13 cellular contexts compared by ENCODE assay signal in the genomic region with DNA sequence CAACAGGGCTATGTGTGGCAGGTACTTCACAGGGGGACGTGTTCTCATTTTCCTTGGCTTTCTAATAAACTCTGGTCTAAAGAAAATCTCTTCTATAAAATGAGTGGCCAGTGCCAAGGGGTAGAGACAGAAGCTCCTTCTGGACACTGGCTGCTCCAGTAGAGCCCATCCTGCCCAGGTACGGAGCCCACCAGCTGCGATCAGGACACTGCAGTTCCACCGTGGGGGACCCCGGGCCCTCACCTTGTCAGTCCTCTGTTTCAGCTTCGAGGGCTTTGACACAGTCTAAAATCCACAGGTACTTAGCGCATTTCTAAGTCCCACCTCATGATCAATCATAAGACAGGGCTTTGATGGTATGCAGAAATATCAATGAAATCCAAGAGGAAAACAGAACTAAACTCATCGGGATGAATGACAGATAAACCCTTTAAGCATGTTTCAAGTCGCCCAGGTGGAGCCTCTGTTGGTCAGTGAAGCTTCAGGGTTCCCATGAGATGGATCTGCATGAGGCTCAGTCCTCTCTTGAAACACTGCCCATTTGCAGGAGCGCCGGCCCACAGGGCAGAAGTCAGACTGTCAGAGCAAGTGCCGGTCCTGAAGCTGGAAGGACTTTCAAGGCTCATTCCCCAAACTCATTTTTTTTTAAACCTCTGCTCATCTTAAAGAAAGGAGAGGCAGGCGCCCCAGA. TPM values are rescaled to one million over a fixed set of nuclear protein-coding genes. Genes with fewer than 3 reads are reported as not detected.
A peak's percentile ranks its signal among the peaks of the same experiment; 100 is the strongest.
DNase-seq lines count a peak whose midpoint lies in the region; ATAC-seq, FAIRE-seq and TF ChIP-seq lines count a peak whose summit lies in the region.
"Had no signal": no experiment of that assay in that cellular context is flagged by ENCODE, and none has a peak within 500 bp of the region (broad histone marks: within the 10 kb centered on the region; RNA-seq: fewer than 3 reads in every experiment).

No MANE protein-coding gene starts in this region.

- H3K4me1 ChIP-seq in BLaER1, result peaks cover 94% of the 10 kb centered on the region
- peaks cover 20% of the 10 kb centered on the region for H3K4me1 ChIP-seq in HepG2 (ENCODE audit: insufficient read depth, low read length)

- no peak for FAIRE-seq in HepG2 (lab: Jason Lieb, UNC)

- TF ChIP-seq EP300 in HepG2 (IDR thresholded peaks at IDR 0.05; ENCODE audit: low read depth in 2 of 2, low read length in 2 of 2) (no peak), HepG2 (CRISPR knock-in tag; IDR thresholded peaks at IDR 0.05; ENCODE audit: borderline replicate concordance) (no peak)

- H3K9me3 ChIP-seq in BLaER1 (peaks cover 17% of the 10 kb centered on the region), HepG2 (ENCODE audit: low read length) (no peaks in the 10 kb centered on the region)

- H3K9ac ChIP-seq in BLaER1 (peak overlapping the region; percentile 76), HepG2 (ENCODE audit: insufficient read depth, low read depth, low read length) (no peak overlapping the region)

- peak overlapping the region; percentile 87 for H3K27ac ChIP-seq in BLaER1
- no peak overlapping the region for H3K27ac ChIP-seq in HepG2 (ENCODE audit: extremely low read length, insufficient read depth, low read length)
- H3K27ac ChIP-seq: HL-60 had no signal

- H3K4me3 ChIP-seq in BLaER1, result peak overlapping the region; percentile 64
- H3K4me3 ChIP-seq in HepG2 (replicated peaks in 1 of 3; ENCODE audit: insufficient read depth in 1 of 3, low read depth in 2 of 3, low read length in 3 of 3), result no peak overlapping the region; a peak in 1 of 6 replicates

- H3K4me2 ChIP-seq in BLaER1, result peak overlapping the region; percentile 92
- peak overlapping the region; percentile 76 for H3K4me2 ChIP-seq in HepG2 (ENCODE audit: low read depth, low read length)

- CTCF ChIA-PET in HepG2 (lab: Yijun Ruan, JAX; ENCODE audit: low intra/inter-chr PET ratio, low total read pairs), result no interaction called here

- ATAC-seq in GM19438 (IDR thresholded peaks at IDR 0.05; ENCODE audit: low read depth, unreplicated experiment) (peak; percentile 2), HepG2 (peak; percentile 61), GM19328 (IDR thresholded peaks at IDR 0.05; ENCODE audit: unreplicated experiment) (no peak), HG03342 (IDR thresholded peaks at IDR 0.05; ENCODE audit: unreplicated experiment) (no peak)

- no peak for TF ChIP-seq CTCF in HepG2 (CRISPR knock-in tag; IDR thresholded peaks at IDR 0.05)

- H3K36me3 ChIP-seq in BLaER1, result peaks cover 40% of the 10 kb centered on the region
- peaks cover 7 to 13% of the 10 kb centered on the region in 2 experiments; a peak in 4 of 5 replicates for H3K36me3 ChIP-seq in HepG2 (replicated peaks in 1 of 2; ENCODE audit: control insufficient read depth in 1 of 2, insufficient read depth in 2 of 2, low read length in 2 of 2)

- no peaks in the 10 kb centered on the region for H4K20me1 ChIP-seq in BLaER1
- no peaks in the 10 kb centered on the region for H4K20me1 ChIP-seq in HepG2 (ENCODE audit: insufficient read depth, low read length)

- intact Hi-C loops in HepG2 (cut with micrococcal nuclease; ENCODE audit: unreplicated experiment), result no loop called here

- H3K27me3 ChIP-seq in BLaER1, result no peaks in the 10 kb centered on the region
- H3K27me3 ChIP-seq in HepG2 (ENCODE audit: control insufficient read depth in 1 of 2, insufficient read depth in 2 of 2, low read length in 2 of 2), result peaks cover 5 to 24% of the 10 kb centered on the region in 2 experiments; a peak in 4 of 5 replicates

- H3K79me2 ChIP-seq in HepG2 (ENCODE audit: insufficient read depth, low read length), result no peaks in the 10 kb centered on the region

- DNase-seq in T follicular helper cell (ENCODE audit: low read depth), result peak; percentile 66
- DNase-seq in HepG2 (ENCODE audit: low spot score), result no peak
- no peak for DNase-seq in central memory CD4-positive, alpha-beta T cell
- DNase-seq in cerebellar nuclear complex (lab: John Stamatoyannopoulos, UW), result no peak
- DNase-seq: amygdala, SW 1271 had no signal

- WGBS in HepG2 (ENCODE audit: low lambda C conversion rate), result 35% methylated on average over 13 of the region's 13 CpGs

- POLR2A ChIA-PET in HepG2 (lab: Yijun Ruan, JAX), result interaction anchor here (1.0 to 1.4 kb wide), 3 partner anchors 12 to 30 kb away, joined by 3 read pairs; partner anchors contain the start of gene CLPTM1L

- no peak for TF ChIP-seq RAD21 in HepG2 (CRISPR knock-in tag; IDR thresholded peaks at IDR 0.05)

- in situ Hi-C loops in HepG2 (cut with HindIII; ENCODE audit: extremely low pct_ligation_motif_present, low pct_unique_long_range_greater_than_20kb), result no loop called here

- no peak for TF ChIP-seq POLR2A in HepG2 (IDR thresholded peaks at IDR 0.05; ENCODE audit: insufficient read depth in 1 of 2, low read depth in 2 of 2, low read length in 2 of 2)

- no peak overlapping the region for H2AFZ ChIP-seq in HepG2 (ENCODE audit: low read length)

- BruUV-seq in HepG2 (replicated peaks; lab: Mats Ljungman, UMichigan), result no TSS peak

TF ChIP-seq in HepG2, 621 proteins besides CTCF, POLR2A, EP300 and RAD21:
- TF ChIP-seq ZFY (CRISPR knock-in tag; IDR thresholded peaks at IDR 0.05) (0 out of 2 replicates have a peak, but pooled peaks have one; percentile 6), MBNL3 (CRISPR knock-in tag; conservative IDR thresholded peaks at IDR 0.05) (no peak)
- TF ChIP-seq, protein P1, sequence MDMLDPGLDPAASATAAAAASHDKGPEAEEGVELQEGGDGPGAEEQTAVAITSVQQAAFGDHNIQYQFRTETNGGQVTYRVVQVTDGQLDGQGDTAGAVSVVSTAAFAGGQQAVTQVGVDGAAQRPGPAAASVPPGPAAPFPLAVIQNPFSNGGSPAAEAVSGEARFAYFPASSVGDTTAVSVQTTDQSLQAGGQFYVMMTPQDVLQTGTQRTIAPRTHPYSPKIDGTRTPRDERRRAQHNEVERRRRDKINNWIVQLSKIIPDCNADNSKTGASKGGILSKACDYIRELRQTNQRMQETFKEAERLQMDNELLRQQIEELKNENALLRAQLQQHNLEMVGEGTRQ (IDR thresholded peaks at IDR 0.05; ENCODE audit: low read depth, low read length), result no peak
- TF ChIP-seq, protein P1 (CRISPR knock-in tag; IDR thresholded peaks at IDR 0.05; ENCODE audit: borderline replicate concordance), result peak; percentile 25; the same call in 1 of the 2 replicates

RNA-seq across cellular contexts. Expression of gene TERT, which starts 20.3 kb away (rescaled TPM):
- 1.2 and 5.9 TPM in 2 replicates for total RNA-seq in HepG2 (2016; rRNA removed; fragmentation: Illumina TruSeq; extraction: Trizol)
- 6.1 and 7.1 TPM in 2 replicates for total RNA-seq in HepG2 (2016; cell fraction: cytosol; rRNA removed; fragmentation: Illumina TruSeq; extraction: Trizol; ENCODE audit: low read depth)
- 1.7 and 5.8 TPM in 2 replicates for total RNA-seq in HepG2 (2016; cell fraction: insoluble cytoplasmic fraction; rRNA removed; fragmentation: Illumina TruSeq; extraction: Trizol)
- 3.3 and 3.7 TPM in 2 replicates for total RNA-seq in HepG2 (2016; cell fraction: membrane; rRNA removed; fragmentation: Illumina TruSeq; extraction: Trizol)
- 7.1 and 8.7 TPM in 2 replicates for total RNA-seq in HepG2 (2016; cell fraction: nucleus; rRNA removed; fragmentation: Illumina TruSeq; extraction: Trizol)
- 3.5 and 4.3 TPM in 2 replicates for polyA plus RNA-seq in HepG2 (2011; rRNA removed)
- 0.68 and 2.0 TPM in 2 replicates for polyA plus RNA-seq in HepG2 (2011; cell fraction: cytosol; rRNA removed)
- 28.2 and 42.3 TPM in 2 replicates for polyA plus RNA-seq in HepG2 (2011; cell fraction: nucleus; rRNA removed)
- polyA plus RNA-seq in HepG2 (2012), result 1.7 and 2.9 TPM in 2 replicates
- 0.62 and 0.99 TPM in 2 replicates for polyA plus RNA-seq in HepG2 (2016; cell fraction: cytosol; fragmentation: Illumina TruSeq; extraction: Trizol; ENCODE audit: low read depth)
- polyA plus RNA-seq in HepG2 (2016; cell fraction: insoluble cytoplasmic fraction; fragmentation: Illumina TruSeq; extraction: Trizol; ENCODE audit: low read depth), result 1.6 and 2.5 TPM in 2 replicates
- 1.4 and 1.5 TPM in 2 replicates for polyA plus RNA-seq in HepG2 (2016; cell fraction: membrane; fragmentation: Illumina TruSeq; extraction: Trizol; ENCODE audit: low read depth)
- 24.5 and 26.8 TPM in 2 replicates for polyA plus RNA-seq in HepG2 (2016; cell fraction: nucleus; fragmentation: Illumina TruSeq; extraction: Trizol; ENCODE audit: insufficient read depth, low read depth)
- polyA minus RNA-seq in HepG2 (2011; rRNA and poly(A)+ RNA removed; ENCODE audit: low replicate concordance), result 0.30 and 3.4 TPM in 2 replicates
- polyA minus RNA-seq in HepG2 (2011; cell fraction: cytosol; rRNA and poly(A)+ RNA removed), result 1.9 and 2.0 TPM in 2 replicates
- 4.0 and 6.4 TPM in 2 replicates for polyA minus RNA-seq in HepG2 (2011; cell fraction: nucleus; rRNA and poly(A)+ RNA removed)
- total RNA-seq: fibroblast of lung, subcutaneous adipose tissue had no signal
- polyA plus RNA-seq: fibroblast of lung had no signal

RNA-seq across cellular contexts. Expression of gene CLPTM1L, which starts 29.7 kb away (rescaled TPM):
- 65.4 and 124 TPM in 2 replicates for total RNA-seq in HepG2 (2016; rRNA removed; fragmentation: Illumina TruSeq; extraction: Trizol)
- 165 and 166 TPM in 2 replicates for total RNA-seq in HepG2 (2016; cell fraction: cytosol; rRNA removed; fragmentation: Illumina TruSeq; extraction: Trizol; ENCODE audit: low read depth)
- 72.1 and 131 TPM in 2 replicates for total RNA-seq in HepG2 (2016; cell fraction: insoluble cytoplasmic fraction; rRNA removed; fragmentation: Illumina TruSeq; extraction: Trizol)
- 271 and 285 TPM in 2 replicates for total RNA-seq in HepG2 (2016; cell fraction: membrane; rRNA removed; fragmentation: Illumina TruSeq; extraction: Trizol)
- total RNA-seq in HepG2 (2016; cell fraction: nucleus; rRNA removed; fragmentation: Illumina TruSeq; extraction: Trizol), result 76.4 and 77.0 TPM in 2 replicates
- polyA plus RNA-seq in HepG2 (2011; rRNA removed), result 80.3 and 99.3 TPM in 2 replicates
- polyA plus RNA-seq in HepG2 (2011; cell fraction: cytosol; rRNA removed), result 102 and 119 TPM in 2 replicates
- polyA plus RNA-seq in HepG2 (2011; cell fraction: nucleus; rRNA removed), result 99.8 and 103 TPM in 2 replicates
- polyA plus RNA-seq in HepG2 (2012), result 43.6 and 60.3 TPM in 2 replicates
- 124 and 168 TPM in 2 replicates for polyA plus RNA-seq in HepG2 (2016; cell fraction: cytosol; fragmentation: Illumina TruSeq; extraction: Trizol; ENCODE audit: low read depth)
- 83.6 and 94.2 TPM in 2 replicates for polyA plus RNA-seq in HepG2 (2016; cell fraction: insoluble cytoplasmic fraction; fragmentation: Illumina TruSeq; extraction: Trizol; ENCODE audit: low read depth)
- 184 and 217 TPM in 2 replicates for polyA plus RNA-seq in HepG2 (2016; cell fraction: membrane; fragmentation: Illumina TruSeq; extraction: Trizol; ENCODE audit: low read depth)
- polyA plus RNA-seq in HepG2 (2016; cell fraction: nucleus; fragmentation: Illumina TruSeq; extraction: Trizol; ENCODE audit: insufficient read depth, low read depth), result 147 and 155 TPM in 2 replicates
- polyA minus RNA-seq in HepG2 (2011; rRNA and poly(A)+ RNA removed; ENCODE audit: low replicate concordance), result 281 and 712 TPM in 2 replicates
- polyA minus RNA-seq in HepG2 (2011; cell fraction: cytosol; rRNA and poly(A)+ RNA removed), result 45.2 and 56.5 TPM in 2 replicates
- 37.0 and 46.2 TPM in 2 replicates for polyA minus RNA-seq in HepG2 (2011; cell fraction: nucleus; rRNA and poly(A)+ RNA removed)

Comparison
In these comparisons a context has a peak if more than half of its experiments do, and no peak if none do; other contexts are left out.
1. ATAC-seq: peak in GM19438 (single experiment) and HepG2 (single experiment); none in GM19328 (single experiment) and HG03342 (single experiment).